Comparison of ENCODE assay signal across 2 cellular contexts in genomic region chr16:84848991-84849634, GRCh38.
TF ChIP-seq lines count a peak whose summit lies in the region.

No MANE protein-coding gene starts in this region.

TF ChIP-seq in IMR-90, 13 proteins besides CTCF, POLR2A, EP300 and RAD21:
- no peak for TF ChIP-seq RFX5 (IDR thresholded peaks at IDR 0.05; ENCODE audit: low read depth, low read length)

TF ChIP-seq in K562, 482 proteins besides CTCF, POLR2A, EP300 and RAD21:
- TF ChIP-seq JUND (IDR thresholded peaks at IDR 0.05; ENCODE audit: borderline replicate concordance, low read depth, low read length) (peak; percentile 38; the same call in 1 of the 2 replicates), JUND (tag; IDR thresholded peaks at IDR 0.05; ENCODE audit: borderline replicate concordance, low read depth, low read length) (no peak), SRSF1 (IDR thresholded peaks at IDR 0.05; ENCODE audit: low read depth, low read length) (0 out of 2 replicates have a peak, but pooled peaks have one; percentile 37), MTA2 (IDR thresholded peaks at IDR 0.05; ENCODE audit: low read depth) (no peak)
